Comparison of ENCODE assay signal across 1 cellular context in the genomic region with DNA sequence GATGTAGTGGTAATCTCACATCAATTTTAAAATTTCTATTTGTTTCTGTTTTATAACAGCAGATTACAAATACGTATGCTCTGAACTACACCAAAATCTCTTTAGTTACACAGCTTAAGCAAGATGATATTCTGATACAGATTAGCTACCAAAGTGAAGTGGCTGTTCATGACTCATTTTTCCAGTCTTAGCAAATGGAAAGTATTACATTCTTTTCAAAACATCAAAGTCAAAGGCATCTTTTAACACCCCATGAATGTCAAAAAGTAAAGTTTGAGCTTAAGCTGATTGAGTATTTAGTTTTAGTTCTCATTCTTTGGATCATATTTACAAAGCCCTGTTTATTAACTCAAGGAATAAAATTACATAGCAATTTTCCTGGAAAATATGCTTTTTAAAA.
TF ChIP-seq lines count a peak whose summit lies in the region.

No MANE protein-coding gene starts in this region.

TF ChIP-seq in HepG2, 621 proteins besides CTCF, POLR2A, EP300 and RAD21:
- no peak for TF ChIP-seq ZNF33B (CRISPR knock-in tag; IDR thresholded peaks at IDR 0.05)
- TF ChIP-seq ZMYM4 (CRISPR knock-in tag; IDR thresholded peaks at IDR 0.05) = no peak
- no peak for TF ChIP-seq CENPT (CRISPR knock-in tag; IDR thresholded peaks at IDR 0.05; ENCODE audit: low read depth)
- TF ChIP-seq ZNF326 (CRISPR knock-in tag; IDR thresholded peaks at IDR 0.05; ENCODE audit: borderline replicate concordance) = no peak
- TF ChIP-seq ZNF3 (CRISPR knock-in tag; IDR thresholded peaks at IDR 0.05) = no peak
- TF ChIP-seq ZNF770 (CRISPR knock-in tag; IDR thresholded peaks at IDR 0.05) = no peak
- no peak for TF ChIP-seq NR2F6 (IDR thresholded peaks at IDR 0.05)
- TF ChIP-seq NR2F6 (CRISPR knock-in tag; IDR thresholded peaks at IDR 0.05) = no peak
- TF ChIP-seq ZNF232 (CRISPR knock-in tag; IDR thresholded peaks at IDR 0.05; ENCODE audit: borderline replicate concordance) = no peak
- TF ChIP-seq ZNF792 (CRISPR knock-in tag; IDR thresholded peaks at IDR 0.05) = no peak
- TF ChIP-seq NFRKB (IDR thresholded peaks at IDR 0.05) = no peak
- TF ChIP-seq KIAA2018 (CRISPR knock-in tag; IDR thresholded peaks at IDR 0.05; ENCODE audit: borderline replicate concordance) = no peak
- TF ChIP-seq, protein P1, sequence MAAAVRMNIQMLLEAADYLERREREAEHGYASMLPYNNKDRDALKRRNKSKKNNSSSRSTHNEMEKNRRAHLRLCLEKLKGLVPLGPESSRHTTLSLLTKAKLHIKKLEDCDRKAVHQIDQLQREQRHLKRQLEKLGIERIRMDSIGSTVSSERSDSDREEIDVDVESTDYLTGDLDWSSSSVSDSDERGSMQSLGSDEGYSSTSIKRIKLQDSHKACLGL (CRISPR knock-in tag; IDR thresholded peaks at IDR 0.05) = no peak
- TF ChIP-seq RBAK (CRISPR knock-in tag; IDR thresholded peaks at IDR 0.05) = no peak
- no peak for TF ChIP-seq ZNF703 (CRISPR knock-in tag; IDR thresholded peaks at IDR 0.05; ENCODE audit: borderline replicate concordance)
- TF ChIP-seq ZNF33A (CRISPR knock-in tag; IDR thresholded peaks at IDR 0.05; ENCODE audit: borderline replicate concordance) = no peak
- TF ChIP-seq HDAC2 (CRISPR knock-in tag; IDR thresholded peaks at IDR 0.05) = no peak
- TF ChIP-seq ZSCAN25 (CRISPR knock-in tag; IDR thresholded peaks at IDR 0.05) = no peak
- no peak for TF ChIP-seq ZNF558 (CRISPR knock-in tag; IDR thresholded peaks at IDR 0.05; ENCODE audit: borderline replicate concordance)
- TF ChIP-seq AGO2 (optimal IDR thresholded peaks at IDR 0.05; ENCODE audit: low read depth, low read length) = no peak
- TF ChIP-seq, protein P2, sequence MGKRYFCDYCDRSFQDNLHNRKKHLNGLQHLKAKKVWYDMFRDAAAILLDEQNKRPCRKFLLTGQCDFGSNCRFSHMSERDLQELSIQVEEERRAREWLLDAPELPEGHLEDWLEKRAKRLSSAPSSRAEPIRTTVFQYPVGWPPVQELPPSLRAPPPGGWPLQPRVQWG (CRISPR knock-in tag; IDR thresholded peaks at IDR 0.05; ENCODE audit: borderline replicate concordance, low read depth) = no peak
